ENCODE assay signal across 15 cellular contexts in the genomic region with DNA sequence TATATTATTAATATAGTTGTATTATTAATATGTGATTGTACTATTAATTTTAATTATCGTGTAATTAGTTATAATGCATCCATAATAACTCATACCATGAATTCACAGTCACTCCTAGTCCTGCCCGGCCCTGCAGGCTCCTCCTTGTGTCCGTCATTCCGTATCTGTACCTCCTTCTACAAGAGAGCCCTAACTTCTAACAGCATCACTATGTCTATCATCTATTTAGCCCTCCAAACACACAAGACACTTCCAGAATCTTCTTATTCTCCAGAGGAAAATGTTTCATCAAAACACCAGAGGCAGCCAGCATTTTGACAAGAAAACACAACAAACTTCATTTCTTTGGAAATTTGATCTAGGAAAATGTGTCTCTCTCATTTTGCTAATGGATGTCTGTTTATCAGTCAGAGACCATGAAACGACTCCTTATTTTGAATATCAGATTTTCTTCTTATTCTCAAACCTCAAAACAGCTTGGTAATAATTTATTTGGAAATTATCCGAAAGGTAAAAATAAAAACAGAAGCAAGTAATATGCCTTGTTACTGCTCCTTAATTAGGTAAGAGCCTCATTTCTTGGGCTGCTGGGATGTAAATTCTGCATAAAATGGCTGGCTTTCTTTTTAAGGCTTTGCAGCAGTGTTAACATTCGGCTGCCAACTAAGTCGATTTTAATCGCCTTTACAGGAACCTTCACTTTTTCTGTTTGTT. TPM values are rescaled to one million over a fixed set of nuclear protein-coding genes. Genes with fewer than 3 reads are reported as not detected.
DNase-seq lines count a peak whose midpoint lies in the region; ATAC-seq and TF ChIP-seq lines count a peak whose summit lies in the region.
"Had no signal": no experiment of that assay in that cellular context is flagged by ENCODE, and none has a peak within 500 bp of the region (broad histone marks: within the 10 kb centered on the region; RNA-seq: fewer than 3 reads in every experiment).

No MANE protein-coding gene starts in this region.

- H3K36me3 Mint-ChIP-seq in chondrocyte (ENCODE audit: low read depth): no peaks in the 10 kb centered on the region
- H3K36me3 Mint-ChIP-seq: activated naive CD8-positive, alpha-beta T cell treated with anti-CD3 and anti-CD28 coated beads for 36 hours; WTC11 had no signal

- H3K27me3 ChIP-seq in mesendoderm (ENCODE audit: insufficient read depth, low read length, poor library complexity): no peaks in the 10 kb centered on the region
- no peaks in the 10 kb centered on the region for H3K27me3 ChIP-seq in stomach smooth muscle (ENCODE audit: control insufficient read depth in 1 of 2, insufficient read depth in 2 of 2, low read length in 2 of 2)
- H3K27me3 ChIP-seq: BLaER1 treated with 17β-estradiol and CSF1 and Interleukin-3, amounts not matched to agents 10 nM and 100 nM; colonic mucosa had no signal

- peaks cover 27% of the 10 kb centered on the region for H3K4me1 Mint-ChIP-seq in chondrocyte (ENCODE audit: low read depth)
- H3K4me1 Mint-ChIP-seq: activated naive CD8-positive, alpha-beta T cell treated with anti-CD3 and anti-CD28 coated beads for 36 hours had no signal

- no peak overlapping the region for H3K4me2 ChIP-seq in mesendoderm (ENCODE audit: low read length)
- H3K4me2 ChIP-seq: BLaER1 treated with 17β-estradiol and CSF1 and Interleukin-3, amounts not matched to agents 10 nM and 100 nM had no signal

- no peaks in the 10 kb centered on the region for H3K9me3 ChIP-seq in stomach smooth muscle (ENCODE audit: control insufficient read depth in 2 of 2, low read length in 2 of 2)
- H3K9me3 ChIP-seq: BLaER1 treated with 17β-estradiol and CSF1 and Interleukin-3, amounts not matched to agents 10 nM and 100 nM; colonic mucosa had no signal

- no peaks in the 10 kb centered on the region for H3K9me3 Mint-ChIP-seq in chondrocyte (ENCODE audit: low read depth)
- H3K9me3 Mint-ChIP-seq: activated naive CD8-positive, alpha-beta T cell treated with anti-CD3 and anti-CD28 coated beads for 36 hours had no signal

- H3K4me3 ChIP-seq in mesendoderm (ENCODE audit: low read length) (no peak overlapping the region), stomach smooth muscle (ENCODE audit: low read length in 2 of 2) (peak overlapping the region; percentile 41 to 64)
- H3K4me3 ChIP-seq: BLaER1 treated with 17β-estradiol and CSF1 and Interleukin-3, amounts not matched to agents 10 nM and 100 nM; colonic mucosa had no signal

- no peak for TF ChIP-seq CTCF in chondrocyte (IDR thresholded peaks at IDR 0.05)

- no peak overlapping the region for H3K18ac ChIP-seq in mesendoderm (ENCODE audit: low read length)

- H3K79me2 ChIP-seq in mesendoderm (ENCODE audit: control insufficient read depth, insufficient read depth, low read length): no peaks in the 10 kb centered on the region

- H3K27ac ChIP-seq in mesendoderm (ENCODE audit: low read depth, low read length) (no peak overlapping the region), stomach smooth muscle (ENCODE audit: low read length) (no peak overlapping the region)
- H3K27ac ChIP-seq: BLaER1 treated with 17β-estradiol and CSF1 and Interleukin-3, amounts not matched to agents 10 nM and 100 nM; colonic mucosa had no signal

- no peak overlapping the region for H3K4ac ChIP-seq in mesendoderm (ENCODE audit: low read depth, low read length)

- peak overlapping the region; percentile 97 for H3K27ac Mint-ChIP-seq in chondrocyte (ENCODE audit: unreplicated experiment)
- H3K27ac Mint-ChIP-seq: activated naive CD8-positive, alpha-beta T cell treated with anti-CD3 and anti-CD28 coated beads for 36 hours; WTC11 had no signal

- H3K36me3 ChIP-seq in mesendoderm (ENCODE audit: control insufficient read depth, insufficient read depth, low read length): no peaks in the 10 kb centered on the region
- H3K36me3 ChIP-seq in stomach smooth muscle (ENCODE audit: control insufficient read depth in 2 of 2, insufficient read depth in 2 of 2, low read length in 2 of 2): no peaks in the 10 kb centered on the region
- H3K36me3 ChIP-seq: BLaER1 treated with 17β-estradiol and CSF1 and Interleukin-3, amounts not matched to agents 10 nM and 100 nM; colonic mucosa had no signal

- peak overlapping the region; percentile 68 for H3K4me3 Mint-ChIP-seq in chondrocyte (ENCODE audit: unreplicated experiment)
- H3K4me3 Mint-ChIP-seq: activated naive CD8-positive, alpha-beta T cell treated with anti-CD3 and anti-CD28 coated beads for 36 hours; WTC11 had no signal

- no peaks in the 10 kb centered on the region for H3K27me3 Mint-ChIP-seq in chondrocyte (ENCODE audit: low read depth)

- DNase-seq in HEK293T (ENCODE audit: extremely low spot score): no peak
- DNase-seq in chondrocyte (ENCODE audit: low spot score): peak; percentile 10
- no peak for DNase-seq in mesendoderm
- no peak for DNase-seq in NCI-H1417 treated with DMSO at 0.1 percent for 48 hours (lab: John Stamatoyannopoulos, UW)
- DNase-seq in sciatic nerve (ENCODE audit: low spot score): no peak
- DNase-seq: activated CD8-positive, alpha-beta memory T cell treated with anti-CD3 and anti-CD28 coated beads, Interleukin-2, amount 50 U/mL, for 4 hours; activated naive CD8-positive, alpha-beta T cell treated with anti-CD3 and anti-CD28 coated beads for 36 hours; colonic mucosa; NCI-H2029 treated with DMSO at 0.1 percent for 48 hours; stimulated activated CD4-positive, alpha-beta T cell treated with anti-CD3 and anti-CD28 coated beads, Interleukin-15, amount 100 ng/mL, for 24 hours had no signal

- H2AK5ac ChIP-seq in mesendoderm (ENCODE audit: low read length): no peak overlapping the region

- intact Hi-C loops in sciatic nerve (cut with DNase I): no loop called here

- no peak overlapping the region for H3K23ac ChIP-seq in mesendoderm (ENCODE audit: low read length)

- ATAC-seq in esophagus mucosa (no peak), HG03280 (IDR thresholded peaks at IDR 0.05; ENCODE audit: unreplicated experiment) (no peak), sciatic nerve (no peak)

- H3K4me1 ChIP-seq in mesendoderm (ENCODE audit: control insufficient read depth, low read depth, low read length): peaks cover 4% of the 10 kb centered on the region
- H3K4me1 ChIP-seq in stomach smooth muscle (ENCODE audit: control insufficient read depth, insufficient read depth, low read length): peaks cover 3% of the 10 kb centered on the region
- H3K4me1 ChIP-seq: BLaER1 treated with 17β-estradiol and CSF1 and Interleukin-3, amounts not matched to agents 10 nM and 100 nM; colonic mucosa had no signal

- H4K5ac ChIP-seq in mesendoderm (ENCODE audit: low read length): no peak overlapping the region

- H3K9ac ChIP-seq in mesendoderm (ENCODE audit: low read length) (no peak overlapping the region), stomach smooth muscle (ENCODE audit: low read length in 2 of 2) (peak overlapping the region in 1 of 2 donors; percentile 58)
- H3K9ac ChIP-seq: BLaER1 treated with 17β-estradiol and CSF1 and Interleukin-3, amounts not matched to agents 10 nM and 100 nM had no signal

- no peak overlapping the region for H2BK5ac ChIP-seq in mesendoderm (ENCODE audit: low read length)

- POLR2A ChIA-PET in HEK293T (lab: Yijun Ruan, JAX): interaction anchor here (0.7 to 1.3 kb wide), 4 partner anchors 11 to 785 kb away, joined by 3 to 4 read pairs (median 3); partner anchors contain the start of gene DGCR6

- no peak overlapping the region for H2BK120ac ChIP-seq in mesendoderm (ENCODE audit: low read depth, low read length)

- H4K8ac ChIP-seq in mesendoderm (ENCODE audit: low read depth, low read length): no peak overlapping the region

- H3K56ac ChIP-seq in mesendoderm (ENCODE audit: low read length): peak overlapping the region; percentile 83

- CTCF ChIA-PET in HEK293T (lab: Yijun Ruan, JAX): interaction anchor here (0.8 to 1.8 kb wide), 3 partner anchors 11 to 39 kb away, joined by 3 to 11 read pairs (median 3); no protein-coding TSS in a partner anchor

- no peak overlapping the region for H2BK15ac ChIP-seq in mesendoderm (replicated peaks; ENCODE audit: low read depth)

- no peaks in the 10 kb centered on the region for H3K79me1 ChIP-seq in mesendoderm (ENCODE audit: low read length)

- no CpG with 5 or more reads among the region's 9 CpGs for WGBS in mesendoderm (ENCODE audit: extremely low coverage, insufficient coverage, low lambda C conversion rate)

TF ChIP-seq in HEK293T, 16 proteins besides CTCF, POLR2A, EP300 and RAD21:
- TF ChIP-seq PKNOX1 (IDR thresholded peaks at IDR 0.05) (peak; percentile 47), TARDBP (IDR thresholded peaks at IDR 0.05) (no peak), SUZ12 (IDR thresholded peaks at IDR 0.05) (no peak), CTBP1 (IDR thresholded peaks at IDR 0.05; ENCODE audit: borderline replicate concordance) (no peak), FOXA1 (IDR thresholded peaks at IDR 0.05) (no peak), NFRKB (IDR thresholded peaks at IDR 0.05) (no peak), ZNF384 (IDR thresholded peaks at IDR 0.05) (no peak)
TF ChIP-seq in HEK293T: peak in this region for 1.

RNA-seq across cellular contexts. Expression of gene SEPTIN5, which starts 23.1 kb away (rescaled TPM):
- total RNA-seq in chondrocyte: 113 to 214 TPM (median 197 TPM) in 3 replicates
- 6.2 TPM for polyA plus RNA-seq in mesendoderm (2013, experiment 1 of 2)
- polyA plus RNA-seq in mesendoderm (2013, experiment 2 of 2): 5.7 TPM
- 31.3 TPM for total RNA-seq in esophagus mucosa
- 22.5 TPM for total RNA-seq in sciatic nerve

RNA-seq across cellular contexts. Expression of gene GP1BB, which starts 32.2 kb away (rescaled TPM):
- total RNA-seq in chondrocyte (36.4 to 63.4 TPM (median 56.0 TPM) in 3 replicates), esophagus mucosa (2.0 TPM), sciatic nerve (4.1 TPM)
- 0.52 TPM for polyA plus RNA-seq in mesendoderm (2013, experiment 1 of 2)
- 0.45 TPM for polyA plus RNA-seq in mesendoderm (2013, experiment 2 of 2)
- total RNA-seq: activated naive CD8-positive, alpha-beta T cell treated with anti-CD3 and anti-CD28 coated beads for 36 hours had no signal
